ENCODE assay signal across 14 cellular contexts in genomic region chr3:16478516-16478915, GRCh38. TPM values are rescaled to one million over a fixed set of nuclear protein-coding genes. Genes with fewer than 3 reads are reported as not detected.
A peak's percentile ranks its signal among the peaks of the same experiment; 100 is the strongest.
DNase-seq lines count a peak whose midpoint lies in the region; ATAC-seq and TF ChIP-seq lines count a peak whose summit lies in the region.
"Had no signal": no experiment of that assay in that cellular context is flagged by ENCODE, and none has a peak within 500 bp of the region (broad histone marks: within the 10 kb centered on the region; RNA-seq: fewer than 3 reads in every experiment).

No MANE protein-coding gene starts in this region.

- no peaks in the 10 kb centered on the region for H3K9me3 Mint-ChIP-seq in activated T-helper 2 cell treated with anti-CD3 and anti-CD28 coated beads, Interferon-gamma antibody, Interleukin-2, Interleukin-4, amounts not matched to agents 10 μg/mL and 5 μg/mL and 100 μg/mL, durations not matched to agents 14 hours and 24 hours and 36 hours
- H3K9me3 Mint-ChIP-seq: activated naive CD4-positive, alpha-beta T cell treated with anti-CD3 and anti-CD28 coated beads, Interleukin-2, amount 50 U/mL, for 72 hours had no signal

- H3K4me3 Mint-ChIP-seq in activated T-helper 2 cell treated with anti-CD3 and anti-CD28 coated beads, Interferon-gamma antibody, Interleukin-2, Interleukin-4, amounts not matched to agents 10 μg/mL and 5 μg/mL and 100 μg/mL, durations not matched to agents 14 hours and 24 hours and 36 hours (ENCODE audit: low read depth), result no peak overlapping the region

- DNase-seq in Right ventricle myocardium superior (no peak), cardiac septum (ENCODE audit: low spot score) (no peak), glomerular visceral epithelial cell (ENCODE audit: extremely low spot score) (peak; percentile 79), NCI-H2196 (lab: John Stamatoyannopoulos, UW; ENCODE audit: unreplicated experiment) (no peak), mucosa of descending colon (no peak), dorsolateral prefrontal cortex (no peak)
- DNase-seq in activated T-helper 2 cell treated with anti-CD3 and anti-CD28 coated beads, Interferon-gamma antibody, Interleukin-2, Interleukin-4, amounts not matched to agents 10 μg/mL and 5 μg/mL and 100 μg/mL, durations not matched to agents 14 hours and 24 hours and 36 hours (ENCODE audit: low spot score), result no peak
- DNase-seq: AML-193, hippocampal formation, T-helper 2 cell had no signal

- ATAC-seq in Right ventricle myocardium superior (ENCODE audit: poor library complexity) (peak; percentile 65), GM19395 (IDR thresholded peaks at IDR 0.05; ENCODE audit: unreplicated experiment) (no peak), mucosa of descending colon (no peak)
- ATAC-seq: activated naive CD4-positive, alpha-beta T cell treated with anti-CD3 and anti-CD28 coated beads, Interleukin-2, amount 50 U/mL, for 72 hours had no signal

- H3K36me3 ChIP-seq in mucosa of descending colon (ENCODE audit: low read depth), result no peaks in the 10 kb centered on the region

- peak overlapping the region in 2 of 59 donors; percentile 18 to 82 for H3K27ac ChIP-seq in dorsolateral prefrontal cortex
- H3K27ac ChIP-seq: PC-9 had no signal

- H3K27me3 Mint-ChIP-seq in activated T-helper 2 cell treated with anti-CD3 and anti-CD28 coated beads, Interferon-gamma antibody, Interleukin-2, Interleukin-4, amounts not matched to agents 10 μg/mL and 5 μg/mL and 100 μg/mL, durations not matched to agents 14 hours and 24 hours and 36 hours (ENCODE audit: low read depth), result no peaks in the 10 kb centered on the region

- no peak for TF ChIP-seq CTCF in mucosa of descending colon (IDR thresholded peaks at IDR 0.05)
- no peak for TF ChIP-seq CTCF in dorsolateral prefrontal cortex (IDR thresholded peaks at IDR 0.05 in 54 of 56, conservative IDR thresholded peaks at IDR 0.05 in 2 of 56; ENCODE audit: low read depth in 1 of 56, partially characterized antibody in 56 of 56)

- H3K27me3 ChIP-seq in dorsolateral prefrontal cortex, result no peaks in the 10 kb centered on the region

- H3K27ac Mint-ChIP-seq in activated T-helper 2 cell treated with anti-CD3 and anti-CD28 coated beads, Interferon-gamma antibody, Interleukin-2, Interleukin-4, amounts not matched to agents 10 μg/mL and 5 μg/mL and 100 μg/mL, durations not matched to agents 14 hours and 24 hours and 36 hours, result peak overlapping the region; percentile 54

- no peaks in the 10 kb centered on the region for H3K4me1 ChIP-seq in mucosa of descending colon (ENCODE audit: low read depth)

- H3K9me3 ChIP-seq in mucosa of descending colon, result no peaks in the 10 kb centered on the region

- intact Hi-C loops in Right ventricle myocardium superior (cut with DNase I) (no loop called here), cardiac septum (cut with DNase I) (no loop called here), mucosa of descending colon (cut with DNase I, micrococcal nuclease) (no loop called here), dorsolateral prefrontal cortex (cut with DNase I) (no loop called here)
- intact Hi-C loops in activated T-helper 2 cell treated with anti-CD3 and anti-CD28 coated beads, Interferon-gamma antibody, Interleukin-2, Interleukin-4, amounts not matched to agents 10 μg/mL and 5 μg/mL and 100 μg/mL, durations not matched to agents 14 hours and 24 hours and 36 hours (cut with micrococcal nuclease), result no loop called here

- peaks cover 72% of the 10 kb centered on the region for H3K4me1 Mint-ChIP-seq in activated T-helper 2 cell treated with anti-CD3 and anti-CD28 coated beads, Interferon-gamma antibody, Interleukin-2, Interleukin-4, amounts not matched to agents 10 μg/mL and 5 μg/mL and 100 μg/mL, durations not matched to agents 14 hours and 24 hours and 36 hours (ENCODE audit: low read depth)

- H3K36me3 Mint-ChIP-seq in activated T-helper 2 cell treated with anti-CD3 and anti-CD28 coated beads, Interferon-gamma antibody, Interleukin-2, Interleukin-4, amounts not matched to agents 10 μg/mL and 5 μg/mL and 100 μg/mL, durations not matched to agents 14 hours and 24 hours and 36 hours (ENCODE audit: low read depth), result peaks cover 85% of the 10 kb centered on the region

- H3K4me3 ChIP-seq in mucosa of descending colon (no peak overlapping the region), dorsolateral prefrontal cortex (no peak overlapping the region)
- H3K4me3 ChIP-seq: lung, PC-9 had no signal

RNA-seq across cellular contexts. Expression of gene RFTN1, which starts 35.0 kb away (rescaled TPM):
- total RNA-seq in Right ventricle myocardium superior (25.8 TPM), cardiac septum (26.5 TPM), mucosa of descending colon (10 to 100 TPM in 1 of 3 donors, 1 to 10 TPM in 2; 6.9 to 12.6 (median 9.7) TPM), dorsolateral prefrontal cortex (10 to 100 TPM; 15.8 to 64.1 (median 39.9) TPM)
- 90.4 and 93.7 TPM in 2 replicates for total RNA-seq in activated T-helper 2 cell treated with anti-CD3 and anti-CD28 coated beads, Interferon-gamma antibody, Interleukin-2, Interleukin-4, amounts not matched to agents 10 μg/mL and 5 μg/mL and 100 μg/mL, durations not matched to agents 14 hours and 24 hours and 36 hours
